In the genomic region with DNA sequence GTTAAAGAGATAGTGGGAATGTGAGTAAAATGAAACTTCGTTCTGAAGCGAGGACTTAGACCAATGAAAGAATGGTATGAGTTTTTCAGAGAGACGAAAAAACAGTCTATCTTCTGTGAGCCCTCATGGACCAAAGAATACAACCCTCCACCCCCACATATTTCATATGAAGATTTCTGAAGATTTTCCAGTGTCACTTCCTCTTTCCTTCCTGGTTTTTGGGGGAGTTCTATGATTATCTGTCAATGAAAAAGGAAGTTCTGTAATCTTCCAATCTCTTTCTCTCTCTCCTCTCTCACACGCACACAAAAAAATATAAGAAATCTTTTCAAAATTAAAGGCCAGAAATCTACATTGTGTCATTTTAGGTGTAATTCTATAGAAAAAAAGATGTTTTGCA, we compare ENCODE assay signal across 16 cellular contexts. TPM values are rescaled to one million over a fixed set of nuclear protein-coding genes. Genes with fewer than 3 reads are reported as not detected.
A peak's percentile ranks its signal among the peaks of the same experiment; 100 is the strongest.
DNase-seq lines count a peak whose midpoint lies in the region; ATAC-seq and TF ChIP-seq lines count a peak whose summit lies in the region.
"Had no signal": no experiment of that assay in that cellular context is flagged by ENCODE, and none has a peak within 500 bp of the region (broad histone marks: within the 10 kb centered on the region; RNA-seq: fewer than 3 reads in every experiment).

No MANE protein-coding gene starts in this region.

- DNase-seq in GF-D8 (lab: John Stamatoyannopoulos, UW) (peak; percentile 72), NOMO-1 treated with DMSO at 0.1 percent for 48 hours (lab: John Stamatoyannopoulos, UW; ENCODE audit: unreplicated experiment) (peak; percentile 68), dermis blood vessel endothelial cell (peak; percentile 10), gastrocnemius medialis (no peak), NCI-H446 treated with DMSO at 0.1 percent for 48 hours (lab: John Stamatoyannopoulos, UW) (no peak), OCI-LY7 (ENCODE audit: low spot score) (no peak)
- DNase-seq: activated CD4-positive, alpha-beta T cell treated with anti-CD3 and anti-CD28 coated beads, Interleukin-2, amount 50 U/mL, for 4 hours; cortex of kidney; NCI-H187 treated with DMSO at 0.1 percent for 48 hours; NCI-H526 treated with DMSO at 0.1 percent for 48 hours; T-helper 9 cell had no signal

- POLR2A ChIA-PET in OCI-LY7 (lab: Charles Lee): no interaction called here

- intact Hi-C loops in gastrocnemius medialis (cut with DNase I; ENCODE audit: low total_unique reads) (loop anchor here (5.0 kb wide), 1 partner anchor 62 kb away; no protein-coding TSS in a partner anchor), OCI-LY7 (cut with micrococcal nuclease; ENCODE audit: unreplicated experiment) (no loop called here)

- H3K27me3 ChIP-seq in gastrocnemius medialis: no peaks in the 10 kb centered on the region
- H3K27me3 ChIP-seq: neural progenitor cell had no signal

- in situ Hi-C loops in gastrocnemius medialis (cut with MboI; ENCODE audit: low sequenced_read_pairs in 4 of 4): loop anchor here in 3 of 4 donors (25.0 kb wide), 1 partner anchor 217 kb away; no protein-coding TSS in a partner anchor

- H3K9me2 ChIP-seq in OCI-LY7 (ENCODE audit: insufficient read depth, low read length): no peaks in the 10 kb centered on the region

- BruUV-seq in OCI-LY7 (replicated peaks; lab: Mats Ljungman, UMichigan): no TSS peak

- H3K36me3 ChIP-seq in gastrocnemius medialis: peaks cover 0 to 11% of the 10 kb centered on the region in 2 donors
- H3K36me3 ChIP-seq in OCI-LY7 (ENCODE audit: insufficient read depth, low read length): no peaks in the 10 kb centered on the region
- H3K36me3 ChIP-seq: neural progenitor cell had no signal

- TF ChIP-seq POLR2A in gastrocnemius medialis (IDR thresholded peaks at IDR 0.05): no peak

- 0 out of 2 replicates have a peak, but pooled peaks cover 5% of the 10 kb centered on the region for H3K79me2 ChIP-seq in OCI-LY7 (ENCODE audit: insufficient read depth, low read depth, low read length)

- peak overlapping the region; percentile 61 to 79 (median 72) for H3K27ac ChIP-seq in gastrocnemius medialis
- H3K27ac ChIP-seq in OCI-LY7 (ENCODE audit: low read depth, low read length, poor library complexity, severe bottlenecking): no peak overlapping the region
- H3K27ac ChIP-seq: neural progenitor cell had no signal

- H4K20me1 ChIP-seq in OCI-LY7 (ENCODE audit: insufficient read depth, low read length): peaks cover 31% of the 10 kb centered on the region

- no peak for TF ChIP-seq CTCF in gastrocnemius medialis (IDR thresholded peaks at IDR 0.05 in 4 of 5, conservative IDR thresholded peaks at IDR 0.05 in 1 of 5)
- no peak for TF ChIP-seq CTCF in OCI-LY7 (conservative IDR thresholded peaks at IDR 0.05; ENCODE audit: low read length)

- peaks cover 45 to 52% of the 10 kb centered on the region in 2 donors for H3K4me1 ChIP-seq in gastrocnemius medialis
- H3K4me1 ChIP-seq in OCI-LY7 (ENCODE audit: insufficient read depth, low read length, poor library complexity, severe bottlenecking): no peaks in the 10 kb centered on the region

- ATAC-seq in gastrocnemius medialis (no peak), GM18519 (IDR thresholded peaks at IDR 0.05; ENCODE audit: low FRiP score, unreplicated experiment) (no peak), HG03139 (IDR thresholded peaks at IDR 0.05; ENCODE audit: unreplicated experiment) (no peak)

- no peak overlapping the region for H3K4me3 ChIP-seq in gastrocnemius medialis
- H3K4me3 ChIP-seq in OCI-LY7 (ENCODE audit: low read depth, low read length, poor library complexity, severe bottlenecking): no peak overlapping the region
- H3K4me3 ChIP-seq: lung, neural progenitor cell, skin epidermis had no signal

- CTCF ChIA-PET in OCI-LY7 (lab: Charles Lee; ENCODE audit: unreplicated experiment): no interaction called here

- no peak overlapping the region for H2AFZ ChIP-seq in OCI-LY7 (ENCODE audit: low read length)
- H2AFZ ChIP-seq: neural progenitor cell had no signal

- H3K4me2 ChIP-seq in OCI-LY7 (ENCODE audit: low read length): no peak overlapping the region
- H3K4me2 ChIP-seq: neural progenitor cell had no signal

- H3K9me3 ChIP-seq in gastrocnemius medialis (no peaks in the 10 kb centered on the region), OCI-LY7 (ENCODE audit: low read length) (no peaks in the 10 kb centered on the region)

RNA-seq across cellular contexts. Expression of a gene that starts 27.7 kb away (rescaled TPM):
- total RNA-seq in dermis blood vessel endothelial cell: 7.5 and 15.5 TPM in 2 replicates
- total RNA-seq in gastrocnemius medialis: 10 to 100 TPM; 23.2 to 89.5 (median 67.6) TPM
- total RNA-seq in OCI-LY7 (2014; rRNA removed; shearing (Covaris generic)): 25.7 and 34.2 TPM in 2 replicates
- 46.6 and 51.3 TPM in 2 replicates for total RNA-seq in OCI-LY7 (2022)

Comparison
In these comparisons a context has a peak if more than half of its experiments do, and no peak if none do; other contexts are left out.
1. DNase-seq: peak in GF-D8 (single experiment), NOMO-1 treated with DMSO at 0.1 percent for 48 hours (single experiment) and dermis blood vessel endothelial cell (single experiment); none in gastrocnemius medialis (0 of 2), NCI-H446 treated with DMSO at 0.1 percent for 48 hours (single experiment) and OCI-LY7 (single experiment).